Comparison of ENCODE assay signal across 8 cellular contexts in genomic region chr19:42268142-42268703, GRCh38. TPM values are rescaled to one million over a fixed set of nuclear protein-coding genes. Genes with fewer than 3 reads are reported as not detected.
DNase-seq lines count a peak whose midpoint lies in the region; ATAC-seq and TF ChIP-seq lines count a peak whose summit lies in the region.

No MANE protein-coding gene starts in this region.

- H3K79me1 ChIP-seq in trophoblast cell (ENCODE audit: low read length), result peaks cover 18% of the 10 kb centered on the region

- peak overlapping the region; percentile 99 for H2BK120ac ChIP-seq in trophoblast cell (ENCODE audit: insufficient read depth, low read length, poor library complexity)

- H4K12ac ChIP-seq in trophoblast cell (ENCODE audit: low read depth, low read length), result peak overlapping the region; percentile 83

- H3K23ac ChIP-seq in trophoblast cell (ENCODE audit: low read length), result no peak overlapping the region

- H3K9me3 ChIP-seq in heart left ventricle, result no peaks in the 10 kb centered on the region
- peaks cover 3% of the 10 kb centered on the region for H3K9me3 ChIP-seq in trophoblast cell (ENCODE audit: insufficient read depth, low read depth, low read length)
- no peaks in the 10 kb centered on the region for H3K9me3 ChIP-seq in transverse colon

- peak overlapping the region; percentile 92 for H3K14ac ChIP-seq in trophoblast cell (ENCODE audit: low read length)

- peaks cover 21% of the 10 kb centered on the region for H3K4me1 Mint-ChIP-seq in activated naive CD8-positive, alpha-beta T cell treated with anti-CD3 and anti-CD28 coated beads, Interleukin-2, amount 50 U/mL, for 24 hours

- H3K4me3 Mint-ChIP-seq in activated naive CD8-positive, alpha-beta T cell treated with anti-CD3 and anti-CD28 coated beads, Interleukin-2, amount 50 U/mL, for 24 hours, result no peak overlapping the region

- H3K9ac ChIP-seq in trophoblast cell (ENCODE audit: low read length), result peak overlapping the region; percentile 97

- H4K91ac ChIP-seq in trophoblast cell (ENCODE audit: low read depth, low read length), result peak overlapping the region; percentile 99

- TF ChIP-seq EP300 in transverse colon (IDR thresholded peaks at IDR 0.05; ENCODE audit: low read depth), result peak; percentile 81

- DNase-seq in GM12865 (ENCODE audit: low read depth), result peak; percentile 100
- DNase-seq in NCI-H1105 treated with DMSO at 0.1 percent for 48 hours (lab: John Stamatoyannopoulos, UW), result peak; percentile 99
- peak; percentile 82 for DNase-seq in SKM-1 (lab: John Stamatoyannopoulos, UW; ENCODE audit: unreplicated experiment)
- DNase-seq in activated naive CD8-positive, alpha-beta T cell treated with anti-CD3 and anti-CD28 coated beads, Interleukin-2, amount 50 U/mL, for 24 hours, result peak; percentile 97
- DNase-seq in heart left ventricle, result peak; percentile 97 to 100 (median 99)
- DNase-seq in trophoblast cell, result peak; percentile 99
- peak; percentile 99 for DNase-seq in transverse colon

- H3K27me3 Mint-ChIP-seq in activated naive CD8-positive, alpha-beta T cell treated with anti-CD3 and anti-CD28 coated beads, Interleukin-2, amount 50 U/mL, for 24 hours, result no peaks in the 10 kb centered on the region

- in situ Hi-C loops in transverse colon (cut with MboI; ENCODE audit: low pct_ligation_motif_present in 1 of 4, low pct_unique_long_range_greater_than_20kb in 1 of 4, low sequenced_read_pairs in 3 of 4), result no loop called here

- WGBS in heart left ventricle, 4 donors, result 0 to 1% (median 1%) methylated on average over 23 to 46 of the region's 46 CpGs
- WGBS in trophoblast cell (ENCODE audit: extremely low coverage, insufficient coverage, insufficient read length), result no CpG with 5 or more reads among the region's 46 CpGs
- 1% methylated on average over 40 of the region's 46 CpGs; no CpG with 5 or more reads in 1 of the 2 donors for WGBS in transverse colon (ENCODE audit: low coverage in 1 of 2), 2 donors

- TF ChIP-seq POLR2A in heart left ventricle (IDR thresholded peaks at IDR 0.05) (peak in 1 of 2 donors; percentile 86), transverse colon (IDR thresholded peaks at IDR 0.05) (peak; percentile 77)

- H3K4ac ChIP-seq in trophoblast cell (ENCODE audit: low read depth, low read length), result peak overlapping the region; percentile 77

- peak overlapping the region; percentile 73 for H3K4me2 ChIP-seq in trophoblast cell (ENCODE audit: low read length)

- peak overlapping the region; percentile 97 for H3K18ac ChIP-seq in trophoblast cell (ENCODE audit: low read length)

- no peaks in the 10 kb centered on the region for H3K9me3 Mint-ChIP-seq in activated naive CD8-positive, alpha-beta T cell treated with anti-CD3 and anti-CD28 coated beads, Interleukin-2, amount 50 U/mL, for 24 hours

- peak overlapping the region; percentile 72 for H3K4me3 ChIP-seq in GM12865 (ENCODE audit: low read depth, low read length)
- peak overlapping the region; percentile 35 to 81 (median 68) for H3K4me3 ChIP-seq in heart left ventricle
- H3K4me3 ChIP-seq in trophoblast cell (ENCODE audit: low read depth, low read length), result peak overlapping the region; percentile 83
- H3K4me3 ChIP-seq in transverse colon, result peak overlapping the region; percentile 59 to 83 (median 80)

- peaks cover 9% of the 10 kb centered on the region for H3K79me2 ChIP-seq in trophoblast cell (ENCODE audit: control insufficient read depth, insufficient read depth, low read length, poor library complexity)

- no peak overlapping the region for H2AK5ac ChIP-seq in trophoblast cell (ENCODE audit: low read length)

- intact Hi-C loops in heart left ventricle (cut with DNase I) (loop anchor here in 4 of 10 donors (1.0 to 2.0 kb wide), 4 partner anchors 13 to 26 kb away; partner anchors contain the start of genes ERF (in 4 of the 4) and GSK3A (in 1 of the 4)), transverse colon (cut with DNase I; ENCODE audit: low total_unique reads) (no loop called here)

- H3K36me3 ChIP-seq in heart left ventricle (peaks cover 0 to 17% (median 10%) of the 10 kb centered on the region in 9 donors), trophoblast cell (ENCODE audit: control insufficient read depth in 1 of 2, insufficient read depth in 2 of 2, low read length in 2 of 2) (peaks cover 16 to 17% of the 10 kb centered on the region in 2 experiments), transverse colon (no peaks in the 10 kb centered on the region)

- H3K36me3 Mint-ChIP-seq in activated naive CD8-positive, alpha-beta T cell treated with anti-CD3 and anti-CD28 coated beads, Interleukin-2, amount 50 U/mL, for 24 hours (ENCODE audit: low read depth), result no peaks in the 10 kb centered on the region

- H3K27ac ChIP-seq in heart left ventricle (peak overlapping the region; percentile 93 to 100 (median 97)), trophoblast cell (ENCODE audit: low read depth, low read length) (peak overlapping the region; percentile 95), transverse colon (peak overlapping the region; percentile 95 to 99 (median 98))

- ATAC-seq in HG02678 (IDR thresholded peaks at IDR 0.05; ENCODE audit: unreplicated experiment), result peak; percentile 57
- peak; percentile 60 for ATAC-seq in activated naive CD8-positive, alpha-beta T cell treated with anti-CD3 and anti-CD28 coated beads, Interleukin-2, amount 50 U/mL, for 24 hours
- peak; percentile 85 to 88 (median 87) for ATAC-seq in heart left ventricle

- H3K27me3 ChIP-seq in heart left ventricle (no peaks in the 10 kb centered on the region), trophoblast cell (ENCODE audit: insufficient read depth, low read length) (no peaks in the 10 kb centered on the region), transverse colon (no peaks in the 10 kb centered on the region)

- H2BK5ac ChIP-seq in trophoblast cell (ENCODE audit: low read depth, low read length, poor library complexity), result peak overlapping the region; percentile 98

- H3K4me1 ChIP-seq in heart left ventricle, result peaks cover 8 to 36% (median 29%) of the 10 kb centered on the region in 12 donors
- peaks cover 15 to 17% of the 10 kb centered on the region in 2 experiments for H3K4me1 ChIP-seq in trophoblast cell (ENCODE audit: control insufficient read depth in 1 of 2, insufficient read depth in 2 of 2, low read length in 2 of 2)
- peaks cover 21 to 30% (median 23%) of the 10 kb centered on the region in 4 donors for H3K4me1 ChIP-seq in transverse colon

- TF ChIP-seq CTCF in GM12865 (IDR thresholded peaks at IDR 0.05; ENCODE audit: insufficient read depth, low read depth, low read length, missing control alignments), result no peak
- TF ChIP-seq CTCF in heart left ventricle (IDR thresholded peaks at IDR 0.05), result peak in 1 of 12 donors; percentile 4
- peak in 3 of 5 experiments; percentile 7 to 33 (median 25) for TF ChIP-seq CTCF in transverse colon (IDR thresholded peaks at IDR 0.05)

- H2AFZ ChIP-seq in trophoblast cell (ENCODE audit: insufficient read depth, low read length, poor library complexity), result peak overlapping the region; percentile 97

- peak overlapping the region; percentile 85 for H2BK12ac ChIP-seq in trophoblast cell (ENCODE audit: low read length)

- no peak overlapping the region for H3K27ac Mint-ChIP-seq in activated naive CD8-positive, alpha-beta T cell treated with anti-CD3 and anti-CD28 coated beads, Interleukin-2, amount 50 U/mL, for 24 hours

- peak overlapping the region; percentile 91 for H4K8ac ChIP-seq in trophoblast cell (ENCODE audit: low read depth, low read length)

RNA-seq across cellular contexts. Expression of gene CIC, which starts 0.8 kb away (rescaled TPM):
- total RNA-seq in heart left ventricle (10 to 100 TPM; 25.5 to 54.8 (median 35.8) TPM), transverse colon (10 to 100 TPM; 35.1 to 96.5 (median 43.6) TPM)
- polyA plus RNA-seq in heart left ventricle, result 10 to 100 TPM; 27.1 to 27.5 TPM
- polyA plus RNA-seq in trophoblast cell (2013), result 36.7 and 39.1 TPM in 2 replicates

RNA-seq across cellular contexts. Expression of gene ERF, which starts 13.3 kb away (rescaled TPM):
- total RNA-seq in heart left ventricle, result 10 to 100 TPM; 26.1 to 49.7 (median 35.5) TPM
- polyA plus RNA-seq in heart left ventricle, result 10 to 100 TPM; 31.9 to 45.4 TPM
- polyA plus RNA-seq in trophoblast cell (2013), result 49.3 and 50.2 TPM in 2 replicates
- 10 to 100 TPM; 20.9 to 67.3 (median 30.5) TPM for total RNA-seq in transverse colon

RNA-seq across cellular contexts. Expression of gene GSK3A, which starts 25.8 kb away (rescaled TPM):
- total RNA-seq in heart left ventricle, result 10 to 100 TPM; 22.5 to 46.9 (median 36.8) TPM
- polyA plus RNA-seq in heart left ventricle, result 10 to 100 TPM; 51.6 to 76.5 TPM
- 77.6 and 78.9 TPM in 2 replicates for polyA plus RNA-seq in trophoblast cell (2013)
- 10 to 100 TPM; 10.7 to 46.4 (median 31.0) TPM for total RNA-seq in transverse colon

RNA-seq across cellular contexts. Expression of gene PRR19, which starts 33.7 kb away (rescaled TPM):
- under 1 TPM in 3 of 9 donors, not detected in 6; 0.16 to 0.53 (median 0.40) TPM for total RNA-seq in heart left ventricle
- polyA plus RNA-seq in heart left ventricle, result under 1 TPM in 1 of 2 donors, not detected in 1; 0.17 TPM
- polyA plus RNA-seq in trophoblast cell (2013), result 1.4 TPM in 2 replicates
- under 1 TPM in 2 of 4 donors, not detected in 2; 0.41 to 0.79 TPM for total RNA-seq in transverse colon

RNA-seq across cellular contexts. Expression of gene PAFAH1B3, which starts 34.2 kb away (rescaled TPM):
- total RNA-seq in heart left ventricle, result 1 to 10 TPM; 1.8 to 9.4 (median 2.5) TPM
- polyA plus RNA-seq in heart left ventricle, result 1 to 10 TPM; 4.9 to 9.5 TPM
- polyA plus RNA-seq in trophoblast cell (2013), result 57.4 and 59.4 TPM in 2 replicates
- 10 to 100 TPM in 3 of 4 donors, not detected in 1; 16.7 to 35.2 (median 24.4) TPM for total RNA-seq in transverse colon

Comparison
In these comparisons a context has a peak if more than half of its experiments do, and no peak if none do; other contexts are left out.
1. Peak in every context shown above with its lines: DNase-seq, ATAC-seq, H3K4me3 ChIP-seq and H3K27ac ChIP-seq.